In genomic region chr14:91154851-91155625, GRCh38 we compare ENCODE assay signal across 1 cellular context.
TF ChIP-seq lines count a peak whose summit lies in the region.

No MANE protein-coding gene starts in this region.

TF ChIP-seq in GM23338, 12 proteins besides CTCF, POLR2A, EP300 and RAD21 (continued from another document):
- TF ChIP-seq ZNF462 (CRISPR knock-in tag; IDR thresholded peaks at IDR 0.05): no peak
- TF ChIP-seq ETS1 (IDR thresholded peaks at IDR 0.05): no peak
- no peak for TF ChIP-seq REST (IDR thresholded peaks at IDR 0.05; ENCODE audit: unreplicated experiment)
- no peak for TF ChIP-seq EZH2 (IDR thresholded peaks at IDR 0.05; ENCODE audit: low read depth, unreplicated experiment)
TF ChIP-seq in GM23338: peak in this region for 0.
